ENCODE assay signal across 1 cellular context in genomic region chr1:9128520-9129371, GRCh38.
TF ChIP-seq lines count a peak whose summit lies in the region.

Gene GPR157 (minus strand): TSS chr1:9129102. CDS start chr1:9129027, 75 bp downstream.

TF ChIP-seq in HepG2, 621 proteins besides CTCF, POLR2A, EP300 and RAD21 (continued from another document and continues in another):
- TF ChIP-seq ZNF224 (CRISPR knock-in tag; IDR thresholded peaks at IDR 0.05) (no peak), ZNF576 (CRISPR knock-in tag; IDR thresholded peaks at IDR 0.05) (peak; percentile 66; the same call in 1 of the 2 replicates), ZNF350 (CRISPR knock-in tag; IDR thresholded peaks at IDR 0.05; ENCODE audit: borderline replicate concordance, low read depth) (no peak), REL (CRISPR knock-in tag; conservative IDR thresholded peaks at IDR 0.05) (no peak), THAP11 (CRISPR knock-in tag; IDR thresholded peaks at IDR 0.05) (0 out of 2 replicates have a peak, but pooled peaks have one; percentile 15), ZBTB21 (CRISPR knock-in tag; IDR thresholded peaks at IDR 0.05) (no peak), SETDB1 (CRISPR knock-in tag; IDR thresholded peaks at IDR 0.05; ENCODE audit: borderline replicate concordance) (0 out of 2 replicates have a peak, but pooled peaks have one; percentile 8), ATM (IDR thresholded peaks at IDR 0.05; ENCODE audit: borderline replicate concordance) (no peak), SAP130 (CRISPR knock-in tag; IDR thresholded peaks at IDR 0.05; ENCODE audit: low read depth) (peak; percentile 73), SKI (IDR thresholded peaks at IDR 0.05; ENCODE audit: partially characterized antibody) (peak; percentile 84), ZNF572 (CRISPR knock-in tag; IDR thresholded peaks at IDR 0.05) (peak; percentile 35; the same call in 1 of the 2 replicates), SNRNP70 (IDR thresholded peaks at IDR 0.05; ENCODE audit: low read depth, low read length) (no peak), ZNF883 (CRISPR knock-in tag; IDR thresholded peaks at IDR 0.05; ENCODE audit: not compliant biosample characterization) (peak; percentile 89), ZNF777 (CRISPR knock-in tag; IDR thresholded peaks at IDR 0.05) (peak; percentile 98), AKAP8 (CRISPR knock-in tag; IDR thresholded peaks at IDR 0.05) (peak; percentile 47), MXD4 (CRISPR knock-in tag; IDR thresholded peaks at IDR 0.05) (peak; percentile 70; the same call in 1 of the 2 replicates), KDM5A (IDR thresholded peaks at IDR 0.05; ENCODE audit: borderline replicate concordance, low read length) (no peak), CBX1 (IDR thresholded peaks at IDR 0.05; ENCODE audit: low read depth) (no peak), PRDM10 (CRISPR knock-in tag; IDR thresholded peaks at IDR 0.05; ENCODE audit: low read depth) (no peak), ZBTB8A (CRISPR knock-in tag; IDR thresholded peaks at IDR 0.05; ENCODE audit: borderline replicate concordance, low read depth) (no peak), PRMT3 (CRISPR knock-in tag; IDR thresholded peaks at IDR 0.05; ENCODE audit: borderline replicate concordance, low read depth) (no peak), ERF (CRISPR knock-in tag; IDR thresholded peaks at IDR 0.05) (0 out of 2 replicates have a peak, but pooled peaks have one; percentile 27), GMEB1 (CRISPR knock-in tag; IDR thresholded peaks at IDR 0.05; ENCODE audit: borderline replicate concordance) (peak; percentile 16; the same call in 1 of the 2 replicates), ZNF333 (CRISPR knock-in tag; IDR thresholded peaks at IDR 0.05; ENCODE audit: borderline replicate concordance) (peak; percentile 79; the same call in 1 of the 2 replicates), REPIN1 (CRISPR knock-in tag; IDR thresholded peaks at IDR 0.05; ENCODE audit: borderline replicate concordance, low read depth) (0 out of 2 replicates have a peak, but pooled peaks have one; percentile 47), KLF6 (CRISPR knock-in tag; IDR thresholded peaks at IDR 0.05) (no peak), ZNF552 (CRISPR knock-in tag; IDR thresholded peaks at IDR 0.05; ENCODE audit: borderline replicate concordance) (no peak), ZNF317 (CRISPR knock-in tag; IDR thresholded peaks at IDR 0.05) (0 out of 2 replicates have a peak, but pooled peaks have one; percentile 30), BORCS8-MEF2B (CRISPR knock-in tag; IDR thresholded peaks at IDR 0.05) (peak; percentile 77; the same call in 1 of the 2 replicates), ZNF17 (CRISPR knock-in tag; IDR thresholded peaks at IDR 0.05) (no peak), HOXD1 (CRISPR knock-in tag; IDR thresholded peaks at IDR 0.05) (peak; percentile 46; the same call in 1 of the 2 replicates), TSC22D2 (CRISPR knock-in tag; IDR thresholded peaks at IDR 0.05; ENCODE audit: borderline replicate concordance) (no peak), ZBTB40 (IDR thresholded peaks at IDR 0.05) (no peak), ZBTB40 (CRISPR knock-in tag; IDR thresholded peaks at IDR 0.05) (no peak)
- TF ChIP-seq, protein P1, sequence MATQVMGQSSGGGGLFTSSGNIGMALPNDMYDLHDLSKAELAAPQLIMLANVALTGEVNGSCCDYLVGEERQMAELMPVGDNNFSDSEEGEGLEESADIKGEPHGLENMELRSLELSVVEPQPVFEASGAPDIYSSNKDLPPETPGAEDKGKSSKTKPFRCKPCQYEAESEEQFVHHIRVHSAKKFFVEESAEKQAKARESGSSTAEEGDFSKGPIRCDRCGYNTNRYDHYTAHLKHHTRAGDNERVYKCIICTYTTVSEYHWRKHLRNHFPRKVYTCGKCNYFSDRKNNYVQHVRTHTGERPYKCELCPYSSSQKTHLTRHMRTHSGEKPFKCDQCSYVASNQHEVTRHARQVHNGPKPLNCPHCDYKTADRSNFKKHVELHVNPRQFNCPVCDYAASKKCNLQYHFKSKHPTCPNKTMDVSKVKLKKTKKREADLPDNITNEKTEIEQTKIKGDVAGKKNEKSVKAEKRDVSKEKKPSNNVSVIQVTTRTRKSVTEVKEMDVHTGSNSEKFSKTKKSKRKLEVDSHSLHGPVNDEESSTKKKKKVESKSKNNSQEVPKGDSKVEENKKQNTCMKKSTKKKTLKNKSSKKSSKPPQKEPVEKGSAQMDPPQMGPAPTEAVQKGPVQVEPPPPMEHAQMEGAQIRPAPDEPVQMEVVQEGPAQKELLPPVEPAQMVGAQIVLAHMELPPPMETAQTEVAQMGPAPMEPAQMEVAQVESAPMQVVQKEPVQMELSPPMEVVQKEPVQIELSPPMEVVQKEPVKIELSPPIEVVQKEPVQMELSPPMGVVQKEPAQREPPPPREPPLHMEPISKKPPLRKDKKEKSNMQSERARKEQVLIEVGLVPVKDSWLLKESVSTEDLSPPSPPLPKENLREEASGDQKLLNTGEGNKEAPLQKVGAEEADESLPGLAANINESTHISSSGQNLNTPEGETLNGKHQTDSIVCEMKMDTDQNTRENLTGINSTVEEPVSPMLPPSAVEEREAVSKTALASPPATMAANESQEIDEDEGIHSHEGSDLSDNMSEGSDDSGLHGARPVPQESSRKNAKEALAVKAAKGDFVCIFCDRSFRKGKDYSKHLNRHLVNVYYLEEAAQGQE (IDR thresholded peaks at IDR 0.05; ENCODE audit: borderline replicate concordance in 1 of 2, low read depth in 1 of 2, low read length in 2 of 2): no peak
- TF ChIP-seq, protein P2, sequence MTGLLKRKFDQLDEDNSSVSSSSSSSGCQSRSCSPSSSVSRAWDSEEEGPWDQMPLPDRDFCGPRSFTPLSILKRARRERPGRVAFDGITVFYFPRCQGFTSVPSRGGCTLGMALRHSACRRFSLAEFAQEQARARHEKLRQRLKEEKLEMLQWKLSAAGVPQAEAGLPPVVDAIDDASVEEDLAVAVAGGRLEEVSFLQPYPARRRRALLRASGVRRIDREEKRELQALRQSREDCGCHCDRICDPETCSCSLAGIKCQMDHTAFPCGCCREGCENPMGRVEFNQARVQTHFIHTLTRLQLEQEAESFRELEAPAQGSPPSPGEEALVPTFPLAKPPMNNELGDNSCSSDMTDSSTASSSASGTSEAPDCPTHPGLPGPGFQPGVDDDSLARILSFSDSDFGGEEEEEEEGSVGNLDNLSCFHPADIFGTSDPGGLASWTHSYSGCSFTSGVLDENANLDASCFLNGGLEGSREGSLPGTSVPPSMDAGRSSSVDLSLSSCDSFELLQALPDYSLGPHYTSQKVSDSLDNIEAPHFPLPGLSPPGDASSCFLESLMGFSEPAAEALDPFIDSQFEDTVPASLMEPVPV (CRISPR knock-in tag; IDR thresholded peaks at IDR 0.05): peak; percentile 68; the same call in 1 of the 2 replicates
- TF ChIP-seq, protein P3, sequence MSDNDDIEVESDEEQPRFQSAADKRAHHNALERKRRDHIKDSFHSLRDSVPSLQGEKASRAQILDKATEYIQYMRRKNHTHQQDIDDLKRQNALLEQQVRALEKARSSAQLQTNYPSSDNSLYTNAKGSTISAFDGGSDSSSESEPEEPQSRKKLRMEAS (IDR thresholded peaks at IDR 0.05): peak; percentile 76
